Comparison of ENCODE assay signal across 8 cellular contexts in genomic region chr10:112184379-112184778, GRCh38. TPM values are rescaled to one million over a fixed set of nuclear protein-coding genes. Genes with fewer than 3 reads are reported as not detected.
A peak's percentile ranks its signal among the peaks of the same experiment; 100 is the strongest.
DNase-seq lines count a peak whose midpoint lies in the region; ATAC-seq and TF ChIP-seq lines count a peak whose summit lies in the region.

No MANE protein-coding gene starts in this region.

- H3K4me1 ChIP-seq in OCI-LY7 (ENCODE audit: insufficient read depth, low read length, poor library complexity, severe bottlenecking) (peaks cover 17% of the 10 kb centered on the region), rectal smooth muscle tissue (ENCODE audit: control insufficient read depth, insufficient read depth, low read length) (no peaks in the 10 kb centered on the region)

- H3K27ac ChIP-seq in OCI-LY7 (ENCODE audit: low read depth, low read length, poor library complexity, severe bottlenecking) (no peak overlapping the region), rectal smooth muscle tissue (ENCODE audit: low read depth, low read length) (no peak overlapping the region)

- no peaks in the 10 kb centered on the region for H3K36me3 ChIP-seq in GM06990 (ENCODE audit: control insufficient read depth, insufficient read depth, low read length)
- peaks cover 10% of the 10 kb centered on the region; the same call in 1 of the 2 replicates for H3K36me3 ChIP-seq in OCI-LY7 (ENCODE audit: insufficient read depth, low read length)
- peaks cover 6% of the 10 kb centered on the region for H3K36me3 ChIP-seq in rectal smooth muscle tissue (ENCODE audit: control insufficient read depth, insufficient read depth, low read length)

- DNase-seq in GM06990 (ENCODE audit: extremely low read depth, insufficient read length) (no peak), OCI-LY7 (ENCODE audit: low spot score) (no peak), epithelial cell of esophagus (ENCODE audit: low read depth) (no peak), NCI-H526 (lab: John Stamatoyannopoulos, UW) (no peak)

- CTCF ChIA-PET in OCI-LY7 (lab: Charles Lee; ENCODE audit: unreplicated experiment): interaction anchor here (0.6 kb wide), 1 partner anchor 1148 kb away, joined by 3 read pairs; no protein-coding TSS in a partner anchor

- H4K20me1 ChIP-seq in OCI-LY7 (ENCODE audit: insufficient read depth, low read length): no peaks in the 10 kb centered on the region

- POLR2A ChIA-PET in OCI-LY7 (lab: Charles Lee): interaction anchor here (0.6 to 2.4 kb wide), 7 partner anchors 8 to 191 kb away, joined by 3 to 7 read pairs (median 3); no protein-coding TSS in a partner anchor

- H3K27me3 ChIP-seq in GM06990 (replicated peaks; ENCODE audit: control insufficient read depth, insufficient read depth, low read length) (no peaks in the 10 kb centered on the region), rectal smooth muscle tissue (ENCODE audit: control insufficient read depth, insufficient read depth, low read length) (no peaks in the 10 kb centered on the region)

- H3K79me2 ChIP-seq in OCI-LY7 (ENCODE audit: insufficient read depth, low read depth, low read length): peaks cover 6% of the 10 kb centered on the region; the same call in 1 of the 2 replicates

- H3K9me2 ChIP-seq in OCI-LY7 (ENCODE audit: insufficient read depth, low read length): no peaks in the 10 kb centered on the region

- ATAC-seq in HG03354 (IDR thresholded peaks at IDR 0.05; ENCODE audit: poor library complexity, severe bottlenecking, unreplicated experiment) (no peak), HG02588 (IDR thresholded peaks at IDR 0.05; ENCODE audit: unreplicated experiment) (no peak), GM21390 (IDR thresholded peaks at IDR 0.05; ENCODE audit: unreplicated experiment) (no peak)

- BruUV-seq in OCI-LY7 (replicated peaks; lab: Mats Ljungman, UMichigan): no TSS peak

- 0 out of 2 replicates have a peak, but pooled peaks cover 14% of the 10 kb centered on the region for H3K9me3 ChIP-seq in OCI-LY7 (ENCODE audit: low read length)

- intact Hi-C loops in OCI-LY7 (cut with micrococcal nuclease; ENCODE audit: unreplicated experiment): loop anchor here (5.0 kb wide), 3 partner anchors 193 to 768 kb away; partner anchors contain the start of genes TCF7L2, VTI1A and ZDHHC6

- H3K9ac ChIP-seq in rectal smooth muscle tissue (ENCODE audit: low read length): no peak overlapping the region

- H3K4me2 ChIP-seq in OCI-LY7 (ENCODE audit: low read length): peak overlapping the region; percentile 83

- peak overlapping the region; percentile 98 for H2AFZ ChIP-seq in OCI-LY7 (ENCODE audit: low read length)

- H3K4me3 ChIP-seq in GM06990 (replicated peaks; ENCODE audit: low read depth, low read length) (peak overlapping the region; percentile 99), OCI-LY7 (ENCODE audit: low read depth, low read length, poor library complexity, severe bottlenecking) (peak overlapping the region; percentile 94), epithelial cell of esophagus (ENCODE audit: low read length) (peak overlapping the region; percentile 65), rectal smooth muscle tissue (ENCODE audit: low read length) (peak overlapping the region; percentile 94)

- TF ChIP-seq CTCF in GM06990 (IDR thresholded peaks at IDR 0.05; ENCODE audit: insufficient read depth, low read length, poor library complexity, severe bottlenecking) (no peak), OCI-LY7 (conservative IDR thresholded peaks at IDR 0.05; ENCODE audit: low read length) (no peak), epithelial cell of esophagus (IDR thresholded peaks at IDR 0.05; ENCODE audit: insufficient read depth, low read depth, low read length, missing control alignments) (no peak)

RNA-seq across cellular contexts. Expression of gene GPAM, which starts 0.8 kb away (rescaled TPM):
- 6.9 and 7.5 TPM in 2 replicates for total RNA-seq in OCI-LY7 (2014; rRNA removed; shearing (Covaris generic))
- 7.9 and 13.0 TPM in 2 replicates for total RNA-seq in OCI-LY7 (2022)
